ENCODE assay signal across 17 cellular contexts in genomic region chr4:178556796-178557195, GRCh38.
DNase-seq lines count a peak whose midpoint lies in the region; ATAC-seq and TF ChIP-seq lines count a peak whose summit lies in the region.
"Had no signal": no experiment of that assay in that cellular context is flagged by ENCODE, and none has a peak within 500 bp of the region (broad histone marks: within the 10 kb centered on the region; RNA-seq: fewer than 3 reads in every experiment).

No MANE protein-coding gene starts in this region.

- H3K27ac Mint-ChIP-seq in nephron progenitor cell: no peak overlapping the region

- intact Hi-C loops in OCI-LY7 (cut with micrococcal nuclease; ENCODE audit: unreplicated experiment): no loop called here

- no peaks in the 10 kb centered on the region for H3K4me1 Mint-ChIP-seq in nephron progenitor cell

- no peak overlapping the region for H2AFZ ChIP-seq in OCI-LY7 (ENCODE audit: low read length)

- H3K36me3 ChIP-seq in OCI-LY7 (ENCODE audit: insufficient read depth, low read length): no peaks in the 10 kb centered on the region
- H3K36me3 ChIP-seq: HAP-1 had no signal

- H3K27me3 Mint-ChIP-seq in nephron progenitor cell (ENCODE audit: low read depth, poor library complexity): no peaks in the 10 kb centered on the region

- no peaks in the 10 kb centered on the region for H3K79me2 ChIP-seq in OCI-LY7 (ENCODE audit: insufficient read depth, low read depth, low read length)

- no peaks in the 10 kb centered on the region for H3K27me3 ChIP-seq in foreskin keratinocyte

- H3K4me3 Mint-ChIP-seq in nephron progenitor cell: no peak overlapping the region

- H3K27ac ChIP-seq in 22Rv1: peak overlapping the region; percentile 29
- H3K27ac ChIP-seq in foreskin keratinocyte: no peak overlapping the region
- H3K27ac ChIP-seq in OCI-LY7 (ENCODE audit: low read depth, low read length, poor library complexity, severe bottlenecking): no peak overlapping the region
- H3K27ac ChIP-seq: C4-2B had no signal

- H3K9me3 Mint-ChIP-seq in nephron progenitor cell: no peaks in the 10 kb centered on the region

- no peaks in the 10 kb centered on the region for H3K9me2 ChIP-seq in OCI-LY7 (ENCODE audit: insufficient read depth, low read length)

- no peak overlapping the region for H3K4me2 ChIP-seq in OCI-LY7 (ENCODE audit: low read length)

- H3K4me1 ChIP-seq in foreskin keratinocyte (peaks cover 3% of the 10 kb centered on the region), OCI-LY7 (ENCODE audit: insufficient read depth, low read length, poor library complexity, severe bottlenecking) (no peaks in the 10 kb centered on the region)
- H3K4me1 ChIP-seq: HAP-1 had no signal

- H3K9me3 ChIP-seq in OCI-LY7 (ENCODE audit: low read length): no peaks in the 10 kb centered on the region
- H3K9me3 ChIP-seq: HAP-1 had no signal

- POLR2A ChIA-PET in OCI-LY7 (lab: Charles Lee): no interaction called here

- no peaks in the 10 kb centered on the region for H4K20me1 ChIP-seq in OCI-LY7 (ENCODE audit: insufficient read depth, low read length)

- CTCF ChIA-PET in OCI-LY7 (lab: Charles Lee; ENCODE audit: unreplicated experiment): no interaction called here

- ATAC-seq in foreskin keratinocyte (peak; percentile 80), HG03342 (IDR thresholded peaks at IDR 0.05; ENCODE audit: unreplicated experiment) (no peak)

- BruUV-seq in OCI-LY7 (replicated peaks; lab: Mats Ljungman, UMichigan): no TSS peak

- DNase-seq in DMS53 (lab: John Stamatoyannopoulos, UW) (peak; percentile 77), NCI-H1930 (lab: John Stamatoyannopoulos, UW) (peak; percentile 48 to 65), foreskin keratinocyte (peak; percentile 26 to 44), OCI-LY7 (ENCODE audit: low spot score) (no peak), nephron progenitor cell (no peak)
- DNase-seq: ACHN, GDM1, MM.1S, NCI-H1092 treated with DMSO at 0.1 percent for 48 hours, NCI-H187 treated with DMSO at 0.1 percent for 48 hours, NCI-H2171, NCI-H82, SW 1271 had no signal

- TF ChIP-seq CTCF in 22Rv1 (IDR thresholded peaks at IDR 0.05): no peak
- no peak for TF ChIP-seq CTCF in foreskin keratinocyte (conservative IDR thresholded peaks at IDR 0.05)
- no peak for TF ChIP-seq CTCF in OCI-LY7 (conservative IDR thresholded peaks at IDR 0.05; ENCODE audit: low read length)
- TF ChIP-seq CTCF in nephron progenitor cell (IDR thresholded peaks at IDR 0.05): no peak

- H3K4me3 ChIP-seq in OCI-LY7 (ENCODE audit: low read depth, low read length, poor library complexity, severe bottlenecking): no peak overlapping the region
- H3K4me3 ChIP-seq: HAP-1 had no signal

- no peaks in the 10 kb centered on the region for H3K36me3 Mint-ChIP-seq in nephron progenitor cell (ENCODE audit: low read depth)

Comparison
In these comparisons a context has a peak if more than half of its experiments do, and no peak if none do; other contexts are left out.
1. DNase-seq: peak in DMS53 (single experiment), NCI-H1930 (2 of 2) and foreskin keratinocyte (2 of 2); none in OCI-LY7 (single experiment) and nephron progenitor cell (single experiment).